ENCODE assay signal across 22 cellular contexts in the genomic region with DNA sequence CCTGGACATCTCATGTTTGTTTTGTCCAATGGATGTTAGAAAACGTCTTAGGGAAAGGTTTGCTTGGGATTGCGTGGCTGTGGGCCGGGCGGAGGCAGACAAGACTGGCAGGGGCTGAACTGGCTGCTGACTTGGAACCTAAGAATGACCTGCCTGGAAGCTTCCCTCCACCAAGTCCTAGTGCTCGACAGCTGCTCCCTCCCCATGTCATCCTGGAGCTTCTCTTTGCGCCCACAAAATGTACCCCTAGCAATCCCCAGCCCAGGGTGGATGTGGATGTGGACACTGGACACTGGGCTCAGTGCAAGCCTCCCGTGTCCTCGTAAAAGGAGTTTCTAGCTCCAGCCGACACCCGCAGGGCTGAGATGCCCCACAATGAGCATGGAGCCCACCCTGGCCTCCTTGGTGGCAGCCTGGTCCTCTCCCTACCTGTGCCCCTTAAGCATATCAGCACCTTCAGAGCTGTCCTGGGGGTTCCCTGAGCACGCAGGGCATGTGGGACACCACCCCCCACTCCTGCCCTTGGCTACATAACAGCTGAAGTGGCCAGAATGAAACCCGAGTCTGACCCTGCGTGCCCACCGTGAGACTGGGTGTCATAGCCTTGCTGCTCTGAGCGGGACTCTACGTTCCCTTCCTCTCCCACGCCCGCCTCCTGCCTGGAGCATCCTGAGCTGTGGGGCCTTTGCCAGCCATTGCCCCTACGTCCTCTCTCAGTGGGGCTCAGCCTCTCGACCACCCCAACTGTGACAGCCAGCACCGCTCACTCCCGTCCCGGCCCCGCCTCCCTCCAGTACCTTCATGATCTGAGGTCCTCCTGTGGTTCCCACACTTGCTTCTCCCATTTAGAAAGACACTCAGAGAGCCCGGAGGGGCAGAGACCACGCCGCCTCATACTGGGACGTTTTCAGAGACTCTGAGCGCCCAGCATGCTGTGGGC.
DNase-seq lines count a peak whose midpoint lies in the region; ATAC-seq and TF ChIP-seq lines count a peak whose summit lies in the region.
"Had no signal": no experiment of that assay in that cellular context is flagged by ENCODE, and none has a peak within 500 bp of the region (broad histone marks: within the 10 kb centered on the region; RNA-seq: fewer than 3 reads in every experiment).

No MANE protein-coding gene starts in this region.

- H2AK5ac ChIP-seq in mesenchymal stem cell (ENCODE audit: low read length, severe bottlenecking): no peak overlapping the region

- H2AFZ ChIP-seq in mesenchymal stem cell (ENCODE audit: low read depth, low read length): no peak overlapping the region
- H2AFZ ChIP-seq: GM23338 had no signal

- intact Hi-C loops in dendritic cell treated with granulocyte-macrophage colony-stimulating factor and Interleukin-4, amounts not matched to agents 40 ng/mL and 50 ng/mL, for 4 days (cut with micrococcal nuclease): no loop called here
- intact Hi-C loops in sigmoid colon (cut with DNase I): no loop called here

- H3K4me1 ChIP-seq in mesenchymal stem cell (ENCODE audit: control insufficient read depth, insufficient read depth, low read depth, low read length) (peaks cover 14% of the 10 kb centered on the region), sigmoid colon (peaks cover 0 to 84% (median 75%) of the 10 kb centered on the region in 4 donors)
- H3K4me1 ChIP-seq: A549; BLaER1 treated with 17β-estradiol and CSF1 and Interleukin-3, amounts not matched to agents 10 nM and 100 nM had no signal

- no peak overlapping the region for H3K4me3 Mint-ChIP-seq in dendritic cell treated with granulocyte-macrophage colony-stimulating factor and Interleukin-4, amounts not matched to agents 40 ng/mL and 50 ng/mL, for 4 days
- no peak overlapping the region for H3K4me3 Mint-ChIP-seq in T-helper 2 cell treated with Interferon-gamma antibody and Interleukin-4, amounts not matched to agents 5 μg/mL and 100 μg/mL, for 36 hours
- H3K4me3 Mint-ChIP-seq: CD14-positive monocyte; CD4-positive, alpha-beta T cell; CD8-positive, alpha-beta memory T cell; GM23338; H9 had no signal

- no peak overlapping the region for H4K8ac ChIP-seq in mesenchymal stem cell (ENCODE audit: low read length)

- no peak overlapping the region for H2BK120ac ChIP-seq in mesenchymal stem cell (ENCODE audit: low read depth, low read length)

- H2BK12ac ChIP-seq in mesenchymal stem cell (ENCODE audit: low read length in 2 of 2): no peak overlapping the region

- ATAC-seq in HG02798 (IDR thresholded peaks at IDR 0.05; ENCODE audit: poor library complexity, unreplicated experiment): no peak
- ATAC-seq in GM18861 (IDR thresholded peaks at IDR 0.05; ENCODE audit: unreplicated experiment): no peak
- ATAC-seq: A549, GM23338, HCT116 had no signal

- TF ChIP-seq EP300 in sigmoid colon (IDR thresholded peaks at IDR 0.05): no peak

- H3K27ac ChIP-seq in mesenchymal stem cell (ENCODE audit: low read length, poor library complexity, severe bottlenecking): no peak overlapping the region
- peak overlapping the region in 3 of 4 donors; percentile 15 to 80 (median 79) for H3K27ac ChIP-seq in sigmoid colon
- H3K27ac ChIP-seq: A549; BLaER1 treated with 17β-estradiol and CSF1 and Interleukin-3, amounts not matched to agents 10 nM and 100 nM had no signal

- no peak for TF ChIP-seq CTCF in sigmoid colon (IDR thresholded peaks at IDR 0.05)

- H3K14ac ChIP-seq in mesenchymal stem cell (ENCODE audit: low read length in 2 of 2): no peak overlapping the region

- H4K91ac ChIP-seq in mesenchymal stem cell (ENCODE audit: low read length): peak overlapping the region; percentile 18

- H3K4ac ChIP-seq in mesenchymal stem cell (ENCODE audit: low read depth in 1 of 2, low read length in 2 of 2): no peak overlapping the region

- peaks cover 62% of the 10 kb centered on the region for H3K4me1 Mint-ChIP-seq in dendritic cell treated with granulocyte-macrophage colony-stimulating factor and Interleukin-4, amounts not matched to agents 40 ng/mL and 50 ng/mL, for 4 days (ENCODE audit: low read depth)
- H3K4me1 Mint-ChIP-seq in T-helper 2 cell treated with Interferon-gamma antibody and Interleukin-4, amounts not matched to agents 5 μg/mL and 100 μg/mL, for 36 hours (ENCODE audit: low read depth): no peaks in the 10 kb centered on the region
- H3K4me1 Mint-ChIP-seq: CD8-positive, alpha-beta memory T cell had no signal

- H3K27me3 ChIP-seq in mesenchymal stem cell (ENCODE audit: control insufficient read depth in 1 of 2, insufficient read depth in 1 of 2, low read length in 2 of 2): no peaks in the 10 kb centered on the region
- no peaks in the 10 kb centered on the region for H3K27me3 ChIP-seq in sigmoid colon
- H3K27me3 ChIP-seq: BE2C; BLaER1 treated with 17β-estradiol and CSF1 and Interleukin-3, amounts not matched to agents 10 nM and 100 nM had no signal

- no peaks in the 10 kb centered on the region for H3K9me3 ChIP-seq in mesenchymal stem cell (ENCODE audit: control insufficient read depth, low read length)
- no peaks in the 10 kb centered on the region for H3K9me3 ChIP-seq in sigmoid colon
- H3K9me3 ChIP-seq: BE2C had no signal

- peaks cover 30% of the 10 kb centered on the region for H3K27me3 Mint-ChIP-seq in dendritic cell treated with granulocyte-macrophage colony-stimulating factor and Interleukin-4, amounts not matched to agents 40 ng/mL and 50 ng/mL, for 4 days
- peaks cover 22% of the 10 kb centered on the region for H3K27me3 Mint-ChIP-seq in T-helper 2 cell treated with Interferon-gamma antibody and Interleukin-4, amounts not matched to agents 5 μg/mL and 100 μg/mL, for 36 hours (ENCODE audit: low read depth)

- no peak overlapping the region for H3K9ac ChIP-seq in mesenchymal stem cell (ENCODE audit: low read length)
- H3K9ac ChIP-seq: BLaER1 treated with 17β-estradiol and CSF1 and Interleukin-3, amounts not matched to agents 10 nM and 100 nM had no signal

- no peak overlapping the region for H3K4me2 ChIP-seq in mesenchymal stem cell (ENCODE audit: low read length, poor library complexity, severe bottlenecking)
- H3K4me2 ChIP-seq: A549; BLaER1 treated with 17β-estradiol and CSF1 and Interleukin-3, amounts not matched to agents 10 nM and 100 nM; GM23338 had no signal

- H3K18ac ChIP-seq in mesenchymal stem cell (ENCODE audit: low read depth in 1 of 2, low read length in 2 of 2): no peak overlapping the region

- H3K36me3 ChIP-seq in mesenchymal stem cell (ENCODE audit: control insufficient read depth in 1 of 2, insufficient read depth in 2 of 2, low read depth in 1 of 2, low read length in 2 of 2) (peaks cover 0 to 11% of the 10 kb centered on the region in 2 experiments), sigmoid colon (no peaks in the 10 kb centered on the region)
- H3K36me3 ChIP-seq: BLaER1 treated with 17β-estradiol and CSF1 and Interleukin-3, amounts not matched to agents 10 nM and 100 nM had no signal

- H3K36me3 Mint-ChIP-seq in dendritic cell treated with granulocyte-macrophage colony-stimulating factor and Interleukin-4, amounts not matched to agents 40 ng/mL and 50 ng/mL, for 4 days (ENCODE audit: low read depth): no peaks in the 10 kb centered on the region
- H3K36me3 Mint-ChIP-seq in T-helper 2 cell treated with Interferon-gamma antibody and Interleukin-4, amounts not matched to agents 5 μg/mL and 100 μg/mL, for 36 hours (ENCODE audit: low read depth): no peaks in the 10 kb centered on the region
- H3K36me3 Mint-ChIP-seq: CD14-positive monocyte had no signal

- no peak for DNase-seq in mesenchymal stem cell
- DNase-seq in sigmoid colon: no peak
- no peak for DNase-seq in T-helper 2 cell treated with Interferon-gamma antibody and Interleukin-4, amounts not matched to agents 5 μg/mL and 100 μg/mL, for 36 hours (ENCODE audit: low spot score)
- DNase-seq: 8988T; ACHN; AML-193; BE2C; CD4-positive, alpha-beta T cell; CD8-positive, alpha-beta memory T cell; DMS 273 treated with DMSO at 0.1 percent for 48 hours; DMS79; EL; GDM1; H9 had no signal

- peak overlapping the region; percentile 6 for H2BK15ac ChIP-seq in mesenchymal stem cell (ENCODE audit: low read depth, poor library complexity, severe bottlenecking)

- H3K4me3 ChIP-seq in mesenchymal stem cell (ENCODE audit: insufficient read depth in 1 of 2, low read depth in 1 of 2, low read length in 2 of 2) (no peak overlapping the region), sigmoid colon (no peak overlapping the region)
- H3K4me3 ChIP-seq: A549; BLaER1 treated with 17β-estradiol and CSF1 and Interleukin-3, amounts not matched to agents 10 nM and 100 nM; GM23338 had no signal

- peaks cover 11% of the 10 kb centered on the region for H3K9me3 Mint-ChIP-seq in dendritic cell treated with granulocyte-macrophage colony-stimulating factor and Interleukin-4, amounts not matched to agents 40 ng/mL and 50 ng/mL, for 4 days
- peaks cover 7% of the 10 kb centered on the region for H3K9me3 Mint-ChIP-seq in T-helper 2 cell treated with Interferon-gamma antibody and Interleukin-4, amounts not matched to agents 5 μg/mL and 100 μg/mL, for 36 hours
- H3K9me3 Mint-ChIP-seq: CD4-positive, alpha-beta T cell had no signal

- peak overlapping the region; percentile 25 for H3K27ac Mint-ChIP-seq in dendritic cell treated with granulocyte-macrophage colony-stimulating factor and Interleukin-4, amounts not matched to agents 40 ng/mL and 50 ng/mL, for 4 days
- no peak overlapping the region for H3K27ac Mint-ChIP-seq in T-helper 2 cell treated with Interferon-gamma antibody and Interleukin-4, amounts not matched to agents 5 μg/mL and 100 μg/mL, for 36 hours
- H3K27ac Mint-ChIP-seq: CD14-positive monocyte; CD4-positive, alpha-beta T cell; CD8-positive, alpha-beta memory T cell; GM23338 had no signal

- 91% methylated on average over 29 of the region's 29 CpGs for WGBS in mesenchymal stem cell
- WGBS in sigmoid colon, 2 donors: 93 to 94% methylated on average over 29 of the region's 29 CpGs

- H3K23ac ChIP-seq in mesenchymal stem cell (ENCODE audit: low read length in 2 of 2): no peak overlapping the region

- no peak for TF ChIP-seq POLR2A in sigmoid colon (IDR thresholded peaks at IDR 0.05)

- no peak overlapping the region for H2BK5ac ChIP-seq in mesenchymal stem cell (ENCODE audit: low read depth, low read length, poor library complexity, severe bottlenecking)

- peaks cover 44% of the 10 kb centered on the region for H3K79me1 ChIP-seq in mesenchymal stem cell (replicated peaks; ENCODE audit: low read length, poor library complexity, severe bottlenecking)
